Comparison of ENCODE assay signal across 1 cellular context in genomic region chr3:69541059-69541471, GRCh38.
TF ChIP-seq lines count a peak whose summit lies in the region.

No MANE protein-coding gene starts in this region.

TF ChIP-seq in A549, 52 proteins besides CTCF, POLR2A, EP300 and RAD21 (continued from another document):
- no peak for TF ChIP-seq BCL3 (IDR thresholded peaks at IDR 0.05)
- TF ChIP-seq TFCP2L1 (CRISPR knock-in tag; IDR thresholded peaks at IDR 0.05): no peak
- TF ChIP-seq CEBPB (IDR thresholded peaks at IDR 0.05): no peak
- no peak for TF ChIP-seq CBX8 (IDR thresholded peaks at IDR 0.05)
- TF ChIP-seq PHF8 (IDR thresholded peaks at IDR 0.05; ENCODE audit: borderline replicate concordance, low read depth): no peak
